In genomic region chr2:10202136-10202535, GRCh38 we compare ENCODE assay signal across 20 cellular contexts.
"Had no signal": no experiment of that assay in that cellular context is flagged by ENCODE, and none has a peak within 500 bp of the region (broad histone marks: within the 10 kb centered on the region; RNA-seq: fewer than 3 reads in every experiment).

No MANE protein-coding gene starts in this region.

- H3K4me3 ChIP-seq: esophagus squamous epithelium, gastroesophageal sphincter, left lung, pancreas, skin epidermis, stomach, thoracic aorta, vagina had no signal

- H3K36me3 ChIP-seq: esophagus squamous epithelium, gastroesophageal sphincter, left lung, pancreas, stomach, thoracic aorta, vagina had no signal

- H3K9me3 ChIP-seq: esophagus squamous epithelium, gastroesophageal sphincter, pancreas, thoracic aorta, vagina had no signal

- H3K36me3 Mint-ChIP-seq: activated naive CD4-positive, alpha-beta T cell treated with anti-CD3 and anti-CD28 coated beads, Interleukin-2, amount 50 U/mL, for 24 hours had no signal

- H3K27me3 ChIP-seq: esophagus squamous epithelium, gastroesophageal sphincter, left lung, pancreas, stomach, vagina had no signal

- FAIRE-seq: keratinocyte, pancreas, TTC549 had no signal

- H3K27ac ChIP-seq: esophagus squamous epithelium, gastroesophageal sphincter, left lung, pancreas, skin epidermis, stomach, thoracic aorta, vagina had no signal

- H3K27ac Mint-ChIP-seq: activated naive CD4-positive, alpha-beta T cell treated with anti-CD3 and anti-CD28 coated beads, Interleukin-2, amount 50 U/mL, for 24 hours had no signal

- H3K4me1 Mint-ChIP-seq: activated naive CD4-positive, alpha-beta T cell treated with anti-CD3 and anti-CD28 coated beads, Interleukin-2, amount 50 U/mL, for 24 hours had no signal

- DNase-seq: activated CD4-positive, alpha-beta T cell treated with anti-CD3 and anti-CD28 coated beads, Interleukin-2, amount 50 U/mL, for 1 hour; activated CD4-positive, CD25-positive, alpha-beta regulatory T cell; activated effector memory CD4-positive, alpha-beta T cell treated with Interleukin-2 at 50 U/mL for 16 hours; amygdala; cerebellar nuclear complex; esophagus squamous epithelium; left lung; mesenchymal stem cell; pancreas; stimulated activated CD4-positive, alpha-beta T cell treated with anti-CD3 and anti-CD28 coated beads, Interleukin-4, amount 100 ng/mL, for 4 hours; stomach; T-helper 2 cell had no signal

- H3K27me3 Mint-ChIP-seq: activated naive CD4-positive, alpha-beta T cell treated with anti-CD3 and anti-CD28 coated beads, Interleukin-2, amount 50 U/mL, for 24 hours had no signal

- H3K9me3 Mint-ChIP-seq: activated naive CD4-positive, alpha-beta T cell treated with anti-CD3 and anti-CD28 coated beads, Interleukin-2, amount 50 U/mL, for 24 hours had no signal

- H3K4me3 Mint-ChIP-seq: activated naive CD4-positive, alpha-beta T cell treated with anti-CD3 and anti-CD28 coated beads, Interleukin-2, amount 50 U/mL, for 24 hours; neural crest cell had no signal

- H3K4me1 ChIP-seq: esophagus squamous epithelium, gastroesophageal sphincter, left lung, pancreas, stomach, vagina had no signal
